Comparison of ENCODE assay signal across 11 cellular contexts in the genomic region with DNA sequence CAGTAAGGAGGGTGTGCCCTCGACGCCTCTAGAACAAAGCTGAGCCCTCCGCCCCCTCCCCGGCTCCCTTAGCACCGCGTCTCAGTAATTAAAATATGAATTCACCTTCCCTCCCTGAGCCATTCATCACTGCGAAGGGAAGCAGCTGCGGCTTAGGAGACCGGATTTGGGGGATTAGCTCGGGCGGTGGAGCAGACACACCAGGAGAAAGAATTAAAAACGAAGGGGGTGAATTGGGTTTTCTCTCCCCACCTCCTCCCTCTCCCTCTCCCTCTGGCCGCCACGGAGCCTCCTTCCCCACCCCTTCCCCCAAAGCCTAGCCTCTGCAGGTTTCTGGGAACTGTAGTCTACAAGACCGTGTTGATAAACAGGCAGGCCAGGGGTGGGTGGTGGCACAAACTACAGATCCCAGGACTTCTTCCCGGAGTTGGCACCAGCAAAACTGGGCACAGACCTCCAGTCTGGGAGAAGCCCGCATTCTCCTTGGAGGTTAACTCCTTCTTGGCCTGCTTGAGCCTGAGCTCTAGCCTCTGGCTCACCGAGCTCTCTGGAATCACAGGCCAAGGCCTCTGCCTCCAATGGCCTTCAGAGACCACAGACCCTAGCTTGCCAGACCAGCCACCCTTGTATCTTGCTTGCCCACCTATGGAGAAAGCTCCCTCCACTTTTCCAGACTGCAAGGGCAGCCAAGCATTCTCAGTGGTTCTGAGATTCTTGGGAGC. TPM values are rescaled to one million over a fixed set of nuclear protein-coding genes. Genes with fewer than 3 reads are reported as not detected.
A peak's percentile ranks its signal among the peaks of the same experiment; 100 is the strongest.
DNase-seq lines count a peak whose midpoint lies in the region; ATAC-seq and TF ChIP-seq lines count a peak whose summit lies in the region.
"Had no signal": no experiment of that assay in that cellular context is flagged by ENCODE, and none has a peak within 500 bp of the region (broad histone marks: within the 10 kb centered on the region; RNA-seq: fewer than 3 reads in every experiment).

No MANE protein-coding gene starts in this region.

- H3K4me1 Mint-ChIP-seq in activated T-helper 2 cell treated with anti-CD3 and anti-CD28 coated beads, Interferon-gamma antibody, Interleukin-2, Interleukin-4, amounts not matched to agents 10 μg/mL and 5 μg/mL and 100 μg/mL, durations not matched to agents 14 hours and 24 hours and 36 hours (ENCODE audit: low read depth): peaks cover 12% of the 10 kb centered on the region

- H3K9me3 ChIP-seq in parathyroid adenoma (ENCODE audit: control insufficient read depth, low read length): no peaks in the 10 kb centered on the region
- H3K9me3 ChIP-seq: mucosa of descending colon, upper lobe of left lung had no signal

- no peaks in the 10 kb centered on the region for H3K9me3 Mint-ChIP-seq in activated T-helper 2 cell treated with anti-CD3 and anti-CD28 coated beads, Interferon-gamma antibody, Interleukin-2, Interleukin-4, amounts not matched to agents 10 μg/mL and 5 μg/mL and 100 μg/mL, durations not matched to agents 14 hours and 24 hours and 36 hours

- H3K36me3 Mint-ChIP-seq in activated T-helper 2 cell treated with anti-CD3 and anti-CD28 coated beads, Interferon-gamma antibody, Interleukin-2, Interleukin-4, amounts not matched to agents 10 μg/mL and 5 μg/mL and 100 μg/mL, durations not matched to agents 14 hours and 24 hours and 36 hours (ENCODE audit: low read depth): no peaks in the 10 kb centered on the region

- H3K27me3 Mint-ChIP-seq in activated T-helper 2 cell treated with anti-CD3 and anti-CD28 coated beads, Interferon-gamma antibody, Interleukin-2, Interleukin-4, amounts not matched to agents 10 μg/mL and 5 μg/mL and 100 μg/mL, durations not matched to agents 14 hours and 24 hours and 36 hours (ENCODE audit: low read depth): peaks cover 11% of the 10 kb centered on the region

- peak overlapping the region; percentile 42 for H2AFZ ChIP-seq in parathyroid adenoma

- no peak for ATAC-seq in GM21825 (IDR thresholded peaks at IDR 0.05; ENCODE audit: unreplicated experiment)
- ATAC-seq: mucosa of descending colon had no signal

- H3K27ac ChIP-seq in parathyroid adenoma: peak overlapping the region; percentile 59

- no peak overlapping the region for H3K9ac ChIP-seq in parathyroid adenoma

- H3K79me2 ChIP-seq in parathyroid adenoma: no peaks in the 10 kb centered on the region

- peaks cover 3% of the 10 kb centered on the region for H3K4me1 ChIP-seq in parathyroid adenoma

- H3K4me3 ChIP-seq in parathyroid adenoma (ENCODE audit: low read depth, low read length): no peak overlapping the region
- H3K4me3 ChIP-seq: mucosa of descending colon, upper lobe of left lung had no signal

- DNase-seq in DMS153 (lab: John Stamatoyannopoulos, UW) (peak; percentile 68), NCI-H748 (lab: John Stamatoyannopoulos, UW; ENCODE audit: unreplicated experiment) (peak; percentile 71), glomerular visceral epithelial cell (ENCODE audit: extremely low spot score) (peak; percentile 40), NOMO-1 (lab: John Stamatoyannopoulos, UW; ENCODE audit: unreplicated experiment in 2 of 2) (no peak)
- DNase-seq in activated T-helper 2 cell treated with anti-CD3 and anti-CD28 coated beads, Interferon-gamma antibody, Interleukin-2, Interleukin-4, amounts not matched to agents 10 μg/mL and 5 μg/mL and 100 μg/mL, durations not matched to agents 14 hours and 24 hours and 36 hours (ENCODE audit: low spot score): no peak
- no peak for DNase-seq in stimulated activated CD4-positive, alpha-beta T cell treated with anti-CD3 and anti-CD28 coated beads, Interleukin-4, amount 100 ng/mL, for 4 hours
- DNase-seq: activated naive CD4-positive, alpha-beta T cell treated with anti-CD3 and anti-CD28 coated beads, Interleukin-2, amount 50 U/mL, for 16 hours had no signal

- no peaks in the 10 kb centered on the region for H3K27me3 ChIP-seq in parathyroid adenoma (ENCODE audit: control insufficient read depth, insufficient read depth, low read length)
- H3K27me3 ChIP-seq: upper lobe of left lung had no signal

- no peak overlapping the region for H3K4me3 Mint-ChIP-seq in activated T-helper 2 cell treated with anti-CD3 and anti-CD28 coated beads, Interferon-gamma antibody, Interleukin-2, Interleukin-4, amounts not matched to agents 10 μg/mL and 5 μg/mL and 100 μg/mL, durations not matched to agents 14 hours and 24 hours and 36 hours (ENCODE audit: low read depth)

- no peaks in the 10 kb centered on the region for H3K36me3 ChIP-seq in parathyroid adenoma (ENCODE audit: control insufficient read depth, insufficient read depth, low read length)
- H3K36me3 ChIP-seq: upper lobe of left lung had no signal

- H3K4me2 ChIP-seq in parathyroid adenoma (ENCODE audit: low read length): no peak overlapping the region

- no peak for TF ChIP-seq CTCF in parathyroid adenoma (IDR thresholded peaks at IDR 0.05)

- intact Hi-C loops in activated T-helper 2 cell treated with anti-CD3 and anti-CD28 coated beads, Interferon-gamma antibody, Interleukin-2, Interleukin-4, amounts not matched to agents 10 μg/mL and 5 μg/mL and 100 μg/mL, durations not matched to agents 14 hours and 24 hours and 36 hours (cut with micrococcal nuclease): no loop called here

- H3K27ac Mint-ChIP-seq in activated T-helper 2 cell treated with anti-CD3 and anti-CD28 coated beads, Interferon-gamma antibody, Interleukin-2, Interleukin-4, amounts not matched to agents 10 μg/mL and 5 μg/mL and 100 μg/mL, durations not matched to agents 14 hours and 24 hours and 36 hours: no peak overlapping the region

RNA-seq across cellular contexts. Expression of a gene that starts 10.8 kb away (rescaled TPM):
- total RNA-seq in activated T-helper 2 cell treated with anti-CD3 and anti-CD28 coated beads, Interferon-gamma antibody, Interleukin-2, Interleukin-4, amounts not matched to agents 10 μg/mL and 5 μg/mL and 100 μg/mL, durations not matched to agents 14 hours and 24 hours and 36 hours: not detected in 2 replicates

RNA-seq across cellular contexts. Expression of a gene that starts 23.2 kb away (rescaled TPM):
- 0.48 TPM in 1 of 2 replicates, not detected in the other for total RNA-seq in activated T-helper 2 cell treated with anti-CD3 and anti-CD28 coated beads, Interferon-gamma antibody, Interleukin-2, Interleukin-4, amounts not matched to agents 10 μg/mL and 5 μg/mL and 100 μg/mL, durations not matched to agents 14 hours and 24 hours and 36 hours
- total RNA-seq: mucosa of descending colon had no signal

RNA-seq across cellular contexts. Expression of a gene that starts 59.4 kb away (rescaled TPM):
- total RNA-seq in activated T-helper 2 cell treated with anti-CD3 and anti-CD28 coated beads, Interferon-gamma antibody, Interleukin-2, Interleukin-4, amounts not matched to agents 10 μg/mL and 5 μg/mL and 100 μg/mL, durations not matched to agents 14 hours and 24 hours and 36 hours: 0.37 and 0.68 TPM in 2 replicates

Comparison
In these comparisons a context has a peak if more than half of its experiments do, and no peak if none do; other contexts are left out.
1. DNase-seq: peak in DMS153 (single experiment), NCI-H748 (single experiment) and glomerular visceral epithelial cell (single experiment); none in activated T-helper 2 cell treated with anti-CD3 and anti-CD28 coated beads, Interferon-gamma antibody, Interleukin-2, Interleukin-4, amounts not matched to agents 10 μg/mL and 5 μg/mL and 100 μg/mL, durations not matched to agents 14 hours and 24 hours and 36 hours (single experiment), NOMO-1 (0 of 2) and stimulated activated CD4-positive, alpha-beta T cell treated with anti-CD3 and anti-CD28 coated beads, Interleukin-4, amount 100 ng/mL, for 4 hours (0 of 2).